8 cellular contexts compared by ENCODE assay signal in the genomic region with DNA sequence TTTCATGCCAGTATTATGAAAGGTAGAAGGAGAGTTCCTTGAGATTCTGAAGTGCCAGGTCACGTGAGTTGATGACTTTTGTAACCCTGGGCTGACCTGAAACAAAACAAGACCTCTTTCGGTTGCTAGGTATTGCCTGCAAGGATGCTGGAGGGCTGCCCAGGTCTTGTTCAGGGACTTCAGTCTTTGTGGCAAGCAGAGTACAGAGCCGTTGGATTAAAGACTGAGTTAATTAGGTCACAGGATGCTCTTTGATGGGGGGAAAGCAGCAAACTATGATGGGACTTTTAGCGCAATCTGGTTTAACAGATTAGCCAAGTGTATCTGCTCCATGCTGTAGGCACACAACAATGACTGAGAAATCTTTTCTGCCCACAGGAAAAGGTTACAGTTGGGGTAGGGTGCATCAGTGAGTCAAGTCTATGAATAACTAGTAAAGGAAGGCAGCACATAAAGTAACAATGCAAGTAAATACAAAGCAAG. TPM values are rescaled to one million over a fixed set of nuclear protein-coding genes. Genes with fewer than 3 reads are reported as not detected.
A peak's percentile ranks its signal among the peaks of the same experiment; 100 is the strongest.
DNase-seq lines count a peak whose midpoint lies in the region; ATAC-seq and TF ChIP-seq lines count a peak whose summit lies in the region.

No MANE protein-coding gene starts in this region.

- H3K27me3 ChIP-seq in CD4-positive, alpha-beta T cell (ENCODE audit: control insufficient read depth, insufficient read depth, low read length) = no peaks in the 10 kb centered on the region
- H3K27me3 ChIP-seq in SJCRH30 (no peaks in the 10 kb centered on the region), SK-N-SH (ENCODE audit: insufficient read depth) (no peaks in the 10 kb centered on the region)

- no peaks in the 10 kb centered on the region for H3K9me3 Mint-ChIP-seq in CD4-positive, alpha-beta T cell
- H3K9me3 Mint-ChIP-seq in activated CD8-positive, alpha-beta memory T cell treated with anti-CD3 and anti-CD28 coated beads, Interleukin-2, amount 10 ng/mL, durations not matched to agents 7 days and 5 days (ENCODE audit: low read depth) = no peaks in the 10 kb centered on the region

- H3K9ac ChIP-seq in SK-N-SH = no peak overlapping the region

- no peak for TF ChIP-seq RAD21 in SK-N-SH (IDR thresholded peaks at IDR 0.05; ENCODE audit: low read length)

- TF ChIP-seq CTCF in CD4-positive, alpha-beta T cell (IDR thresholded peaks at IDR 0.05) = no peak
- no peak for TF ChIP-seq CTCF in SK-N-SH (IDR thresholded peaks at IDR 0.05)

- H3F3A ChIP-seq in SK-N-SH (replicated peaks; ENCODE audit: insufficient read depth) = peaks cover 16% of the 10 kb centered on the region

- peaks cover 41% of the 10 kb centered on the region for H3K4me1 Mint-ChIP-seq in CD4-positive, alpha-beta T cell (ENCODE audit: low read depth)
- H3K4me1 Mint-ChIP-seq in activated CD8-positive, alpha-beta memory T cell treated with anti-CD3 and anti-CD28 coated beads, Interleukin-2, amount 10 ng/mL, durations not matched to agents 7 days and 5 days = peaks cover 38% of the 10 kb centered on the region

- POLR2A ChIA-PET in CD4-positive, alpha-beta T cell (lab: Charles Lee) = interaction anchor here (0.7 to 2.9 kb wide), 5 partner anchors 14 to 59 kb away, joined by 3 to 61 read pairs (median 4); a partner anchor contains a TSS
- POLR2A ChIA-PET in SK-N-SH (lab: Yijun Ruan, JAX) = no interaction called here

- no peaks in the 10 kb centered on the region for H3K36me3 ChIP-seq in SJCRH30
- no peaks in the 10 kb centered on the region for H3K36me3 ChIP-seq in SK-N-SH (replicated peaks in 1 of 2; ENCODE audit: control insufficient read depth in 1 of 2, insufficient read depth in 2 of 2, low read length in 1 of 2)

- H3K9me3 ChIP-seq in CD4-positive, alpha-beta T cell (ENCODE audit: control insufficient read depth, low read length) = no peaks in the 10 kb centered on the region
- H3K9me3 ChIP-seq in SJCRH30 (replicated peaks) (no peaks in the 10 kb centered on the region), SK-N-SH (no peaks in the 10 kb centered on the region)

- peak overlapping the region; percentile 85 for H3K4me3 Mint-ChIP-seq in CD4-positive, alpha-beta T cell
- H3K4me3 Mint-ChIP-seq in activated CD8-positive, alpha-beta memory T cell treated with anti-CD3 and anti-CD28 coated beads, Interleukin-2, amount 10 ng/mL, durations not matched to agents 7 days and 5 days = peak overlapping the region; percentile 51

- CTCF ChIA-PET in CD4-positive, alpha-beta T cell (lab: Charles Lee) = no interaction called here
- CTCF ChIA-PET in activated CD8-positive, alpha-beta memory T cell treated with anti-CD3 and anti-CD28 coated beads, Interleukin-2, amount 10 ng/mL, durations not matched to agents 7 days and 5 days (lab: Charles Lee) = interaction anchor here (2.6 kb wide), 1 partner anchor 15 kb away, joined by 12 read pairs; no protein-coding TSS in a partner anchor
- CTCF ChIA-PET in SK-N-SH (lab: Yijun Ruan, JAX) = interaction anchor here (1.1 kb wide), 1 partner anchor 49 kb away, joined by 4 read pairs; no protein-coding TSS in a partner anchor

- no peak for TF ChIP-seq EP300 in SK-N-SH (IDR thresholded peaks at IDR 0.05; ENCODE audit: borderline replicate concordance in 1 of 2, low read depth in 1 of 2, low read length in 1 of 2)

- peak overlapping the region; percentile 76 for H3K27ac Mint-ChIP-seq in CD4-positive, alpha-beta T cell
- peak overlapping the region; percentile 96 for H3K27ac Mint-ChIP-seq in activated CD8-positive, alpha-beta memory T cell treated with anti-CD3 and anti-CD28 coated beads, Interleukin-2, amount 10 ng/mL, durations not matched to agents 7 days and 5 days

- DNase-seq in CD4-positive, alpha-beta T cell = peak; percentile 26 to 83 (median 60)
- DNase-seq in activated CD8-positive, alpha-beta memory T cell treated with anti-CD3 and anti-CD28 coated beads, Interleukin-2, amount 10 ng/mL, durations not matched to agents 7 days and 5 days = peak; percentile 77
- DNase-seq in iris pigment epithelial cell (ENCODE audit: low read depth) (peak; percentile 54), SJCRH30 (no peak), SK-N-SH (no peak), NCI-H345 treated with DMSO at 0.1 percent for 48 hours (lab: John Stamatoyannopoulos, UW; ENCODE audit: unreplicated experiment) (no peak)

- intact Hi-C loops in CD4-positive, alpha-beta T cell (cut with DNase I, micrococcal nuclease) = loop anchor here in 1 of 2 experiments (1.0 kb wide), 2 partner anchors 13 to 59 kb away; a partner anchor contains a TSS

- ATAC-seq in CD4-positive, alpha-beta T cell (ENCODE audit: poor library complexity) = peak; percentile 70
- ATAC-seq in HG03521 (IDR thresholded peaks at IDR 0.05; ENCODE audit: unreplicated experiment) (peak; percentile 33), HG03108 (IDR thresholded peaks at IDR 0.05; ENCODE audit: unreplicated experiment) (no peak)
- ATAC-seq in activated CD8-positive, alpha-beta memory T cell treated with anti-CD3 and anti-CD28 coated beads, Interleukin-2, amount 10 ng/mL, durations not matched to agents 7 days and 5 days = peak; percentile 17

- 73% methylated on average over 4 of the region's 4 CpGs for WGBS in SK-N-SH (ENCODE audit: low lambda C conversion rate)

- no peaks in the 10 kb centered on the region for H3K4me1 ChIP-seq in SJCRH30
- peaks cover 9 to 16% of the 10 kb centered on the region in 2 experiments; a peak in 3 of 4 replicates for H3K4me1 ChIP-seq in SK-N-SH (ENCODE audit: control insufficient read depth in 1 of 2, insufficient read depth in 2 of 2, low read depth in 1 of 2, low read length in 1 of 2)

- no peaks in the 10 kb centered on the region for H3K36me3 Mint-ChIP-seq in CD4-positive, alpha-beta T cell (ENCODE audit: low read depth)
- no peaks in the 10 kb centered on the region for H3K36me3 Mint-ChIP-seq in activated CD8-positive, alpha-beta memory T cell treated with anti-CD3 and anti-CD28 coated beads, Interleukin-2, amount 10 ng/mL, durations not matched to agents 7 days and 5 days

- no peak overlapping the region for H3K4me3 ChIP-seq in SJCRH30
- no peak overlapping the region for H3K4me3 ChIP-seq in SK-N-SH (ENCODE audit: low read depth in 2 of 2, low read length in 1 of 2)

- no peak overlapping the region for H2AFZ ChIP-seq in SK-N-SH (ENCODE audit: low read depth)

- no peaks in the 10 kb centered on the region for H4K20me1 ChIP-seq in SK-N-SH (ENCODE audit: insufficient read depth)

- no peaks in the 10 kb centered on the region for H3K27me3 Mint-ChIP-seq in CD4-positive, alpha-beta T cell
- H3K27me3 Mint-ChIP-seq in activated CD8-positive, alpha-beta memory T cell treated with anti-CD3 and anti-CD28 coated beads, Interleukin-2, amount 10 ng/mL, durations not matched to agents 7 days and 5 days = no peaks in the 10 kb centered on the region

- no peaks in the 10 kb centered on the region for H3K9me2 ChIP-seq in SK-N-SH

- H3K79me2 ChIP-seq in SK-N-SH (ENCODE audit: insufficient read depth) = no peaks in the 10 kb centered on the region

- H3K27ac ChIP-seq in CD4-positive, alpha-beta T cell (ENCODE audit: low read depth, low read length) = peak overlapping the region; percentile 93
- H3K27ac ChIP-seq in SJCRH30 = no peak overlapping the region
- no peak overlapping the region for H3K27ac ChIP-seq in SK-N-SH (ENCODE audit: low read depth in 2 of 2, low read length in 1 of 2)

- no peak overlapping the region for H3K4me2 ChIP-seq in SK-N-SH

TF ChIP-seq in SK-N-SH, 30 proteins besides CTCF, POLR2A, EP300 and RAD21 (continues in another document):
- no peak for TF ChIP-seq SIN3A (IDR thresholded peaks at IDR 0.05; ENCODE audit: borderline replicate concordance, low read depth, low read length)
- TF ChIP-seq JUND (IDR thresholded peaks at IDR 0.05) = no peak
- TF ChIP-seq GABPA (IDR thresholded peaks at IDR 0.05; ENCODE audit: low read depth) = no peak
- no peak for TF ChIP-seq GATA2 (CRISPR knock-in tag; IDR thresholded peaks at IDR 0.05)
- TF ChIP-seq, protein P1, sequence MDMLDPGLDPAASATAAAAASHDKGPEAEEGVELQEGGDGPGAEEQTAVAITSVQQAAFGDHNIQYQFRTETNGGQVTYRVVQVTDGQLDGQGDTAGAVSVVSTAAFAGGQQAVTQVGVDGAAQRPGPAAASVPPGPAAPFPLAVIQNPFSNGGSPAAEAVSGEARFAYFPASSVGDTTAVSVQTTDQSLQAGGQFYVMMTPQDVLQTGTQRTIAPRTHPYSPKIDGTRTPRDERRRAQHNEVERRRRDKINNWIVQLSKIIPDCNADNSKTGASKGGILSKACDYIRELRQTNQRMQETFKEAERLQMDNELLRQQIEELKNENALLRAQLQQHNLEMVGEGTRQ (IDR thresholded peaks at IDR 0.05; ENCODE audit: borderline replicate concordance, low read depth, low read length) = no peak
- no peak for TF ChIP-seq TAF1 (IDR thresholded peaks at IDR 0.05; ENCODE audit: borderline replicate concordance, low read depth, low read length)
- no peak for TF ChIP-seq CHD2 (IDR thresholded peaks at IDR 0.05; ENCODE audit: low read length, partially characterized antibody)
- TF ChIP-seq, protein P2, sequence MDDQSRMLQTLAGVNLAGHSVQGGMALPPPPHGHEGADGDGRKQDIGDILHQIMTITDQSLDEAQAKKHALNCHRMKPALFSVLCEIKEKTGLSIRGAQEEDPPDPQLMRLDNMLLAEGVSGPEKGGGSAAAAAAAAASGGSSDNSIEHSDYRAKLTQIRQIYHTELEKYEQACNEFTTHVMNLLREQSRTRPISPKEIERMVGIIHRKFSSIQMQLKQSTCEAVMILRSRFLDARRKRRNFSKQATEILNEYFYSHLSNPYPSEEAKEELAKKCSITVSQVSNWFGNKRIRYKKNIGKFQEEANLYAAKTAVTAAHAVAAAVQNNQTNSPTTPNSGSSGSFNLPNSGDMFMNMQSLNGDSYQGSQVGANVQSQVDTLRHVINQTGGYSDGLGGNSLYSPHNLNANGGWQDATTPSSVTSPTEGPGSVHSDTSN (IDR thresholded peaks at IDR 0.05) = no peak
- TF ChIP-seq, protein P3, sequence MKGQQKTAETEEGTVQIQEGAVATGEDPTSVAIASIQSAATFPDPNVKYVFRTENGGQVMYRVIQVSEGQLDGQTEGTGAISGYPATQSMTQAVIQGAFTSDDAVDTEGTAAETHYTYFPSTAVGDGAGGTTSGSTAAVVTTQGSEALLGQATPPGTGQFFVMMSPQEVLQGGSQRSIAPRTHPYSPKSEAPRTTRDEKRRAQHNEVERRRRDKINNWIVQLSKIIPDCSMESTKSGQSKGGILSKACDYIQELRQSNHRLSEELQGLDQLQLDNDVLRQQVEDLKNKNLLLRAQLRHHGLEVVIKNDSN (IDR thresholded peaks at IDR 0.05; ENCODE audit: borderline replicate concordance, low read depth) = no peak

RNA-seq across cellular contexts. Expression of a gene that starts 12.8 kb away (rescaled TPM):
- total RNA-seq in CD4-positive, alpha-beta T cell = 10 to 100 TPM; 78.0 to 86.8 TPM
- total RNA-seq in activated CD8-positive, alpha-beta memory T cell treated with anti-CD3 and anti-CD28 coated beads, Interleukin-2, amount 10 ng/mL, durations not matched to agents 7 days and 5 days = 100 to 1,000 TPM; 113 to 117 TPM
- total RNA-seq in SJCRH30 (2014; rRNA removed; shearing (Covaris generic)) = 68.1 and 71.7 TPM in 2 replicates
- 31.9 and 46.4 TPM in 2 replicates for polyA plus RNA-seq in SK-N-SH (2012; rRNA removed)
- 35.2 and 38.0 TPM in 2 replicates for polyA plus RNA-seq in SK-N-SH (2012; cell fraction: cytosol; rRNA removed)
- polyA plus RNA-seq in SK-N-SH (2012; cell fraction: nucleus; rRNA removed) = 21.5 and 37.4 TPM in 2 replicates

Comparison
In these comparisons a context has a peak if more than half of its experiments do, and no peak if none do; other contexts are left out.
1. DNase-seq: peak in CD4-positive, alpha-beta T cell (10 of 10), activated CD8-positive, alpha-beta memory T cell treated with anti-CD3 and anti-CD28 coated beads, Interleukin-2, amount 10 ng/mL, durations not matched to agents 7 days and 5 days (single experiment) and iris pigment epithelial cell (single experiment); none in SJCRH30 (0 of 2), SK-N-SH (single experiment) and NCI-H345 treated with DMSO at 0.1 percent for 48 hours (single experiment).